In the genomic region with DNA sequence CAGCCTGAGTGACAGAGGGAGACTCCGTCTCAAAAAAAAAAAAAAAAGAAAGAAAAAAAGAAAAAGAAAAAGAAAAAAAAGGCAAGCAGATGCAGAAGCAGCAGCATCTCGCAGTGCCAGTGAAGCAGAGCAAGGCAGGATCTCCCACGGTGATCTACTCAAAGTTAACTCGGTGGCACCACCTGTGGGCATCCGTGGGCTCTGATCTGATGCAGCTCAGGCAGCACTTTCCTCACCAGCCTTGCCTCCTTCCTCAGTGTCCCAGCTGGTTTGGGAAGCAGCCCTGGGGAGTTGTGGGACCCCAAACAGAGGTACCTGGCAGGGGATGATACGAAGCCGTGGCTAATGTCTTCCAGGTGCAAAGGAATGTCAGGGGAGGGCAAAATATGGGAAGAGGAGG, we compare ENCODE assay signal across 11 cellular contexts.
DNase-seq lines count a peak whose midpoint lies in the region; ATAC-seq and TF ChIP-seq lines count a peak whose summit lies in the region.
"Had no signal": no experiment of that assay in that cellular context is flagged by ENCODE, and none has a peak within 500 bp of the region (broad histone marks: within the 10 kb centered on the region; RNA-seq: fewer than 3 reads in every experiment).

No MANE protein-coding gene starts in this region.

- DNase-seq in DMS 273 (lab: John Stamatoyannopoulos, UW; ENCODE audit: unreplicated experiment) (peak; percentile 31), DMS 273 treated with DMSO at 0.1 percent for 48 hours (lab: John Stamatoyannopoulos, UW) (no peak), kidney tubule cell (ENCODE audit: low spot score) (peak; percentile 31), amniotic stem cell (lab: John Stamatoyannopoulos, UW) (no peak)
- DNase-seq: 8988T, GF-D8, NCI-H1048 had no signal

- peak; percentile 68 for ATAC-seq in GM19468 (IDR thresholded peaks at IDR 0.05; ENCODE audit: extremely low read depth, unreplicated experiment)
- peak; percentile 61; the same call in 2 of the 3 replicates for ATAC-seq in SK-N-SH treated with all-trans-retinoic acid at 6 μM for 48 hours
- ATAC-seq in GM18517 (IDR thresholded peaks at IDR 0.05; ENCODE audit: unreplicated experiment): no peak
- ATAC-seq in GM21515 (IDR thresholded peaks at IDR 0.05; ENCODE audit: unreplicated experiment): no peak

TF ChIP-seq in SK-N-SH treated with all-trans-retinoic acid at 6 μM for 48 hours, 23 proteins besides CTCF, POLR2A, EP300 and RAD21:
- TF ChIP-seq ZNF8 (CRISPR knock-in tag; IDR thresholded peaks at IDR 0.05): no peak
- TF ChIP-seq OSR1 (CRISPR knock-in tag; IDR thresholded peaks at IDR 0.05): no peak
- TF ChIP-seq ESRRG (CRISPR knock-in tag; IDR thresholded peaks at IDR 0.05): no peak

Comparison
In these comparisons a context has a peak if more than half of its experiments do, and no peak if none do; other contexts are left out.
1. DNase-seq: peak in DMS 273 (single experiment) and kidney tubule cell (single experiment); none in DMS 273 treated with DMSO at 0.1 percent for 48 hours (single experiment) and amniotic stem cell (single experiment).
2. ATAC-seq: peak in GM19468 (single experiment) and SK-N-SH treated with all-trans-retinoic acid at 6 μM for 48 hours (single experiment); none in GM18517 (single experiment) and GM21515 (single experiment).